In genomic region chr1:160638926-160639325, GRCh38 we compare ENCODE assay signal across 14 cellular contexts. TPM values are rescaled to one million over a fixed set of nuclear protein-coding genes. Genes with fewer than 3 reads are reported as not detected.
DNase-seq lines count a peak whose midpoint lies in the region; ATAC-seq and TF ChIP-seq lines count a peak whose summit lies in the region.
"Had no signal": no experiment of that assay in that cellular context is flagged by ENCODE, and none has a peak within 500 bp of the region (broad histone marks: within the 10 kb centered on the region; RNA-seq: fewer than 3 reads in every experiment).

No MANE protein-coding gene starts in this region.

- H3K9ac ChIP-seq in BLaER1, result no peak overlapping the region; the same call in 1 of the 2 replicates

- H3K4me1 Mint-ChIP-seq in activated B cell treated with CpG ODN at 0.5 μM for 24 hours, result peaks cover 89% of the 10 kb centered on the region
- H3K4me1 Mint-ChIP-seq: brain had no signal

- 37% methylated on average over 6 of the region's 6 CpGs for WGBS in right lobe of liver (ENCODE audit: insufficient coverage, low coverage, low lambda C conversion rate, missing lambda C conversion rate)

- H3K9me3 ChIP-seq in BLaER1 (no peaks in the 10 kb centered on the region), right lobe of liver (no peaks in the 10 kb centered on the region)
- H3K9me3 ChIP-seq: BE2C had no signal

- H3K9me3 Mint-ChIP-seq in activated B cell treated with CpG ODN at 0.5 μM for 24 hours, result no peaks in the 10 kb centered on the region
- H3K9me3 Mint-ChIP-seq: brain had no signal

- no peaks in the 10 kb centered on the region for H3K27me3 Mint-ChIP-seq in activated B cell treated with CpG ODN at 0.5 μM for 24 hours

- H3K4me1 ChIP-seq in BLaER1 (peaks cover 98% of the 10 kb centered on the region), right lobe of liver (peaks cover 0 to 21% (median 8%) of the 10 kb centered on the region in 4 donors)
- H3K4me1 ChIP-seq: BE2C, foreskin keratinocyte had no signal

- no peak for TF ChIP-seq CTCF in activated B cell treated with CpG ODN at 0.5 μM for 24 hours (IDR thresholded peaks at IDR 0.05)
- TF ChIP-seq CTCF in right lobe of liver (IDR thresholded peaks at IDR 0.05), result no peak

- H3K4me3 Mint-ChIP-seq in activated B cell treated with CpG ODN at 0.5 μM for 24 hours, result peak overlapping the region; percentile 66
- H3K4me3 Mint-ChIP-seq: brain had no signal

- CTCF ChIA-PET in activated B cell treated with CpG ODN at 0.5 μM for 24 hours (lab: Charles Lee), result interaction anchor here (2.5 kb wide), 1 partner anchor 36 kb away, joined by 16 read pairs; no protein-coding TSS in a partner anchor

- 0 out of 2 replicates have a peak overlapping the region, but pooled peaks have one; percentile 32 for H3K4me3 ChIP-seq in BLaER1
- peak overlapping the region; percentile 50 for H3K4me3 ChIP-seq in GM08714 (ENCODE audit: low read length)
- H3K4me3 ChIP-seq in right lobe of liver, result no peak overlapping the region
- H3K4me3 ChIP-seq: PC-9 had no signal

- intact Hi-C loops in activated B cell treated with CpG ODN at 0.5 μM for 24 hours (cut with micrococcal nuclease) (loop anchor here (1.0 kb wide), 2 partner anchors 7 to 12 kb away; no protein-coding TSS in a partner anchor), right lobe of liver (cut with DNase I) (no loop called here)

- no peak for TF ChIP-seq POLR2A in right lobe of liver (IDR thresholded peaks at IDR 0.05)

- H3K4me2 ChIP-seq in BLaER1, result peak overlapping the region; percentile 95
- H3K4me2 ChIP-seq: PC-9 had no signal

- POLR2A ChIA-PET in activated B cell treated with CpG ODN at 0.5 μM for 24 hours (lab: Charles Lee), result interaction anchor here (1.8 to 2.2 kb wide), 2 partner anchors 10 to 12 kb away, joined by 9 read pairs; no protein-coding TSS in a partner anchor

- H3K36me3 ChIP-seq in BLaER1, result peaks cover 76% of the 10 kb centered on the region
- H3K36me3 ChIP-seq in right lobe of liver, result no peaks in the 10 kb centered on the region
- H3K36me3 ChIP-seq: BE2C had no signal

- ATAC-seq in activated B cell treated with CpG ODN at 0.5 μM for 24 hours (ENCODE audit: low read depth) (no peak), right lobe of liver (peak; percentile 89 to 92 (median 90)), HG02973 (IDR thresholded peaks at IDR 0.05; ENCODE audit: unreplicated experiment) (no peak), HG02678 (IDR thresholded peaks at IDR 0.05; ENCODE audit: unreplicated experiment) (no peak)
- ATAC-seq: foreskin keratinocyte had no signal

- peaks cover 79% of the 10 kb centered on the region for H3K36me3 Mint-ChIP-seq in activated B cell treated with CpG ODN at 0.5 μM for 24 hours (ENCODE audit: low read depth)
- H3K36me3 Mint-ChIP-seq: brain had no signal

- H4K20me1 ChIP-seq in BLaER1, result peaks cover 21% of the 10 kb centered on the region; the same call in 1 of the 2 replicates

- H3K27ac ChIP-seq in BLaER1, result peak overlapping the region; percentile 60; the same call in 1 of the 2 replicates
- H3K27ac ChIP-seq in right lobe of liver, result peak overlapping the region in 2 of 3 donors; percentile 6 to 38
- H3K27ac ChIP-seq: foreskin keratinocyte, PC-9 had no signal

- peak overlapping the region; percentile 82 for H3K27ac Mint-ChIP-seq in activated B cell treated with CpG ODN at 0.5 μM for 24 hours
- H3K27ac Mint-ChIP-seq: brain had no signal

- DNase-seq in activated B cell treated with CpG ODN at 0.5 μM for 24 hours (no peak), right lobe of liver (no peak), nucleus accumbens (lab: John Stamatoyannopoulos, UW) (no peak)
- no peak for DNase-seq in stimulated activated naive CD4-positive, alpha-beta T cell (lab: John Stamatoyannopoulos, UW)
- DNase-seq: BE2C; effector CD4-positive, alpha-beta T cell; foreskin keratinocyte; PC-9; T1000 had no signal

- H3K27me3 ChIP-seq in BLaER1 (no peaks in the 10 kb centered on the region), right lobe of liver (no peaks in the 10 kb centered on the region)
- H3K27me3 ChIP-seq: BE2C had no signal

RNA-seq across cellular contexts. Expression of gene SLAMF1, which starts 7.9 kb away (rescaled TPM):
- 85.7 and 91.7 TPM in 2 replicates for total RNA-seq in activated B cell treated with CpG ODN at 0.5 μM for 24 hours
- total RNA-seq in right lobe of liver, result under 1 TPM; 0.20 to 0.42 (median 0.28) TPM
- total RNA-seq: foreskin keratinocyte, PC-9 had no signal

RNA-seq across cellular contexts. Expression of gene CD84, which starts 59.6 kb away (rescaled TPM):
- total RNA-seq in activated B cell treated with CpG ODN at 0.5 μM for 24 hours (57.5 and 65.5 TPM in 2 replicates), right lobe of liver (10 to 100 TPM in 1 of 6 experiments, 1 to 10 TPM in 5; 2.4 to 11.1 (median 3.4) TPM)
- total RNA-seq: foreskin keratinocyte, PC-9 had no signal

Comparison
In these comparisons a context has a peak if more than half of its experiments do, and no peak if none do; other contexts are left out.
1. H3K4me3 ChIP-seq: peak in BLaER1 (single experiment) and GM08714 (single experiment); none in right lobe of liver (0 of 3).
2. ATAC-seq: peak in right lobe of liver (4 of 4); none in activated B cell treated with CpG ODN at 0.5 μM for 24 hours (single experiment), HG02973 (single experiment) and HG02678 (single experiment).
3. RNA of gene SLAMF1, which starts 7.9 kb away (total RNA-seq): 85.7 to 91.7 TPM in activated B cell treated with CpG ODN at 0.5 μM for 24 hours; 0.20 to 0.42 TPM in right lobe of liver; every median in the first group is over 10 times any median in the second.